ENCODE assay signal across 24 cellular contexts in genomic region chrX:34294665-34295064, GRCh38.
"Had no signal": no experiment of that assay in that cellular context is flagged by ENCODE, and none has a peak within 500 bp of the region (broad histone marks: within the 10 kb centered on the region; RNA-seq: fewer than 3 reads in every experiment).

No MANE protein-coding gene starts in this region.

- DNase-seq: stimulated activated CD4-positive, alpha-beta T cell treated with anti-CD3 and anti-CD28 coated beads, Interleukin-2, amount 100 ng/mL, for 48 hours; stimulated activated CD4-positive, alpha-beta T cell treated with anti-CD3 and anti-CD28 coated beads, Interleukin-4, amount 100 ng/mL, for 1 hour; stimulated activated CD4-positive, alpha-beta T cell treated with anti-CD3 and anti-CD28 coated beads, Interleukin-4, amount 100 ng/mL, for 24 hours; stimulated activated CD4-positive, alpha-beta T cell treated with anti-CD3 and anti-CD28 coated beads, Interleukin-4, amount 100 ng/mL, for 4 hours; stimulated activated CD8-positive, alpha-beta memory T cell treated with anti-CD3 and anti-CD28 coated beads, Interleukin-4, amount 100 ng/mL, for 48 hours; stimulated activated naive B cell treated with anti-CD40 and anti-IgM and Interleukin-4, amounts not matched to agents 10 μg/mL and 1 μg/mL and 100 μg/mL, for 72 hours; stimulated activated naive CD4-positive, alpha-beta T cell; stimulated activated naive CD4-positive, alpha-beta T cell treated with Interleukin-2 at 50 U/mL for 16 hours; stimulated activated naive CD8-positive, alpha-beta T cell treated with anti-CD3 and anti-CD28 coated beads, Interleukin-15, amount 100 ng/mL, for 72 hours; stimulated activated naive CD8-positive, alpha-beta T cell treated with anti-CD3 and anti-CD28 coated beads, Interleukin-15, Interleukin-2, amounts not matched to agents 100 U/mL and 50 U/mL, for 24 hours; stomach; substantia nigra; testis; thyroid gland; tibial artery; transverse colon; trophoblast cell; upper lobe of left lung; upper lobe of right lung; uterus had no signal

- H3K9me3 ChIP-seq: suprapubic skin, testis, thoracic aorta, thyroid gland, tibial artery, tibial nerve, transverse colon, upper lobe of right lung, uterus, vagina had no signal

- H3K4me3 ChIP-seq: stomach, suprapubic skin, testis, thoracic aorta, thyroid gland, tibial artery, tibial nerve, transverse colon, upper lobe of left lung, upper lobe of right lung, uterus, vagina had no signal

- H3K36me3 ChIP-seq: stomach, suprapubic skin, thoracic aorta, thyroid gland, tibial artery, tibial nerve, transverse colon, upper lobe of left lung, upper lobe of right lung, uterus, vagina had no signal

- H3K4me1 ChIP-seq: stomach, suprapubic skin, testis, thyroid gland, tibial artery, tibial nerve, transverse colon, upper lobe of left lung, upper lobe of right lung, uterus, vagina had no signal

- H3K27ac ChIP-seq: stomach, suprapubic skin, testis, thoracic aorta, thyroid gland, tibial artery, tibial nerve, transverse colon, upper lobe of left lung, upper lobe of right lung, uterus, vagina had no signal
